Comparison of ENCODE assay signal across 21 cellular contexts in the genomic region with DNA sequence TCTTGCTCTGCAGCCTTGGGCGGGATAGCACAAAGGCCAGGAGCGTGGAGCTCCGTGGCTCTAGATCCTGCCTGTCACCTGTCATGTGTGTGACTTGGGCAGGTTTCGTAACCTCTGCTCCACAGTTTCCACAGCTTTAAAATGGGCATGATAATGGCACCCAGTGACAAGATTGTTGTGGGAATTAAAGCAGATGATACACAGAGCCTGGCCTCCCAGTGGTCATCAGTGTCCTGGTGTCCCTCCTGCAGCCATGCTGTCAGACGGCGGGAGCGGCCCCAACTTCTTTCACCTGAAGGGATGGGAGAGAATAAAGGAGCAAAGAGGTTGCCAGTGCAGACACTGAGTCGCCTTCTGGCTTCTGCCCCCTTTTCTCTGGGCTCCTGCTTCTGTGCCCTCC.
"Had no signal": no experiment of that assay in that cellular context is flagged by ENCODE, and none has a peak within 500 bp of the region (broad histone marks: within the 10 kb centered on the region; RNA-seq: fewer than 3 reads in every experiment).

No MANE protein-coding gene starts in this region.

- H3K9me3 ChIP-seq: ovary, prostate gland, thyroid gland, vagina had no signal

- H3K36me3 ChIP-seq: ovary, prostate gland had no signal

- H3K4me3 ChIP-seq: left ventricle myocardium inferior, ovary, prostate gland, thyroid gland, vagina had no signal

- H3K27me3 Mint-ChIP-seq: activated CD4-positive, alpha-beta T cell treated with anti-CD3 and anti-CD28 coated beads for 36 hours; activated naive CD8-positive, alpha-beta T cell treated with anti-CD3 and anti-CD28 coated beads for 36 hours; T-cell had no signal

- H3K4me1 ChIP-seq: left ventricle myocardium inferior, prostate gland, thyroid gland, vagina had no signal

- H3K27me3 ChIP-seq: ovary, thyroid gland, vagina had no signal

- H3K27ac ChIP-seq: left ventricle myocardium inferior, ovary, prostate gland, thyroid gland, vagina, VCaP had no signal

- DNase-seq: activated CD4-positive, alpha-beta T cell treated with anti-CD3 and anti-CD28 coated beads for 36 hours; activated CD4-positive, alpha-beta T cell treated with anti-CD3 and anti-CD28 coated beads, Interleukin-2, amount 50 U/mL, for 4 hours; activated naive CD8-positive, alpha-beta T cell treated with anti-CD3 and anti-CD28 coated beads for 36 hours; activated T-cell treated with anti-CD3 and anti-CD28 coated beads for 4 hours; amygdala; cortex of kidney; left ventricle myocardium inferior; mammary epithelial cell; midbrain; natural killer cell; stimulated activated CD4-positive, alpha-beta T cell treated with anti-CD3 and anti-CD28 coated beads, Interleukin-4, amount 100 ng/mL, for 24 hours; stimulated activated naive CD4-positive, alpha-beta T cell treated with Interleukin-2 at 50 U/mL for 16 hours; T-cell; thyroid gland had no signal

- H3K4me1 Mint-ChIP-seq: activated CD4-positive, alpha-beta T cell treated with anti-CD3 and anti-CD28 coated beads for 36 hours; T-cell had no signal

- H3K4me3 Mint-ChIP-seq: activated CD4-positive, alpha-beta T cell treated with anti-CD3 and anti-CD28 coated beads for 36 hours; activated naive CD8-positive, alpha-beta T cell treated with anti-CD3 and anti-CD28 coated beads for 36 hours; activated T-helper 1 cell treated with anti-CD3 and anti-CD28 coated beads, Interleukin-12 subunit alpha, Interleukin-12 subunit beta, Interleukin-2, Interleukin-4 antibody, amounts not matched to agents 30 ng/mL and 10 ng/mL and 1 ng/mL, durations not matched to agents 14 hours and 24 hours and 36 hours; natural killer cell; T-cell; T-helper 2 cell treated with Interferon-gamma antibody and Interleukin-4, amounts not matched to agents 5 μg/mL and 100 μg/mL, for 36 hours had no signal

- H3K27ac Mint-ChIP-seq: activated CD4-positive, alpha-beta T cell treated with anti-CD3 and anti-CD28 coated beads for 36 hours; activated naive CD8-positive, alpha-beta T cell treated with anti-CD3 and anti-CD28 coated beads for 36 hours; activated T-helper 1 cell treated with anti-CD3 and anti-CD28 coated beads, Interleukin-12 subunit alpha, Interleukin-12 subunit beta, Interleukin-2, Interleukin-4 antibody, amounts not matched to agents 30 ng/mL and 10 ng/mL and 1 ng/mL, durations not matched to agents 14 hours and 24 hours and 36 hours; natural killer cell; T-cell; T-helper 2 cell treated with Interferon-gamma antibody and Interleukin-4, amounts not matched to agents 5 μg/mL and 100 μg/mL, for 36 hours had no signal

- ATAC-seq: activated CD4-positive, alpha-beta T cell treated with anti-CD3 and anti-CD28 coated beads for 36 hours; natural killer cell; SK-N-SH treated with all-trans-retinoic acid at 6 μM for 48 hours; T-cell had no signal
